Comparison of ENCODE assay signal across 10 cellular contexts in the genomic region with DNA sequence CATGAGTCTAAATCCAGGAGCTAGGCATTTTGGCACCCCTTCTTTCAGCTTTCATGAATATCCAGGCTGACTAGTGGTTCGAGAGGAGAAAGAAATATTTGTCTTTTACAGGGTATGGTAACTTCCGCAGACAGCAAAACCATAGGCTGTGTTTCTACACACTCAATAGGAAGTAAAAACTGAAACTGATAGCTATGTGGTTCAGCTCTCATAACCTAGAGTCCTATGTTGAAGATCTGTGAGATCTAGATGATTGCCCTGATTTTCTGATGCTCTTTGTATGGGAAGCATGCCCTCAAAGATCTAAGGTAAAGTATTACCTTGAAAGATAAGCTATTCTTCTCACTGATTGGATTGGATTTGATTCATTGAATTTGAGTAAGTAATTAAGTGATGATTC.
DNase-seq lines count a peak whose midpoint lies in the region; ATAC-seq and TF ChIP-seq lines count a peak whose summit lies in the region.
"Had no signal": no experiment of that assay in that cellular context is flagged by ENCODE, and none has a peak within 500 bp of the region (broad histone marks: within the 10 kb centered on the region; RNA-seq: fewer than 3 reads in every experiment).

No MANE protein-coding gene starts in this region.

- DNase-seq in GM10266 (ENCODE audit: extremely low spot score) (peak; percentile 55), GM19240 (ENCODE audit: insufficient read length, low spot score) (peak; percentile 59), HuH-7 (ENCODE audit: low spot score) (no peak), NCI-H1436 (lab: John Stamatoyannopoulos, UW) (no peak), NCI-H1694 treated with DMSO at 0.1 percent for 48 hours (lab: John Stamatoyannopoulos, UW) (no peak)
- no peak for DNase-seq in T-helper 2 cell treated with Interferon-gamma antibody and Interleukin-4, amounts not matched to agents 5 μg/mL and 100 μg/mL, for 36 hours (ENCODE audit: low spot score)
- DNase-seq: T1000 had no signal

- no peak for TF ChIP-seq EP300 in gastroesophageal sphincter (IDR thresholded peaks at IDR 0.05)

- H3K36me3 Mint-ChIP-seq in T-helper 2 cell treated with Interferon-gamma antibody and Interleukin-4, amounts not matched to agents 5 μg/mL and 100 μg/mL, for 36 hours (ENCODE audit: low read depth) = peaks cover 5% of the 10 kb centered on the region

- peaks cover 20% of the 10 kb centered on the region for H3K4me1 Mint-ChIP-seq in T-helper 2 cell treated with Interferon-gamma antibody and Interleukin-4, amounts not matched to agents 5 μg/mL and 100 μg/mL, for 36 hours (ENCODE audit: low read depth)

- no peaks in the 10 kb centered on the region for H3K27me3 ChIP-seq in gastroesophageal sphincter

- WGBS in gastroesophageal sphincter (ENCODE audit: low coverage in 1 of 2), 2 donors = 33 to 40% methylated on average over 2 of the region's 2 CpGs

- H3K27ac ChIP-seq in gastroesophageal sphincter = no peak overlapping the region

- no peaks in the 10 kb centered on the region for H3K36me3 ChIP-seq in gastroesophageal sphincter

- H3K4me1 ChIP-seq in gastroesophageal sphincter = peaks cover 3 to 50% (median 13%) of the 10 kb centered on the region in 3 donors

- peak overlapping the region; percentile 55 for H3K4me3 Mint-ChIP-seq in T-helper 2 cell treated with Interferon-gamma antibody and Interleukin-4, amounts not matched to agents 5 μg/mL and 100 μg/mL, for 36 hours
- H3K4me3 Mint-ChIP-seq: brain had no signal

- no peak for TF ChIP-seq POLR2A in gastroesophageal sphincter (IDR thresholded peaks at IDR 0.05)

- TF ChIP-seq CTCF in GM10266 (IDR thresholded peaks at IDR 0.05; ENCODE audit: control insufficient read depth, insufficient read depth, low read depth, missing control alignments) = no peak
- TF ChIP-seq CTCF in gastroesophageal sphincter (IDR thresholded peaks at IDR 0.05) = no peak

- peak; percentile 81 for ATAC-seq in HG02970 (IDR thresholded peaks at IDR 0.05; ENCODE audit: low FRiP score, unreplicated experiment)
- no peak for ATAC-seq in gastroesophageal sphincter

- peaks cover 69% of the 10 kb centered on the region for H3K27me3 Mint-ChIP-seq in T-helper 2 cell treated with Interferon-gamma antibody and Interleukin-4, amounts not matched to agents 5 μg/mL and 100 μg/mL, for 36 hours (ENCODE audit: low read depth)
- H3K27me3 Mint-ChIP-seq: brain had no signal

- peaks cover 4% of the 10 kb centered on the region for H3K9me3 Mint-ChIP-seq in T-helper 2 cell treated with Interferon-gamma antibody and Interleukin-4, amounts not matched to agents 5 μg/mL and 100 μg/mL, for 36 hours
- H3K9me3 Mint-ChIP-seq: brain had no signal

- H3K27ac Mint-ChIP-seq in T-helper 2 cell treated with Interferon-gamma antibody and Interleukin-4, amounts not matched to agents 5 μg/mL and 100 μg/mL, for 36 hours = peak overlapping the region; percentile 68
- H3K27ac Mint-ChIP-seq: brain had no signal

- H3K4me3 ChIP-seq in gastroesophageal sphincter = no peak overlapping the region

- no peaks in the 10 kb centered on the region for H3K9me3 ChIP-seq in gastroesophageal sphincter

Comparison
In these comparisons a context has a peak if more than half of its experiments do, and no peak if none do; other contexts are left out.
1. DNase-seq: peak in GM10266 (single experiment) and GM19240 (single experiment); none in T-helper 2 cell treated with Interferon-gamma antibody and Interleukin-4, amounts not matched to agents 5 μg/mL and 100 μg/mL, for 36 hours (single experiment), HuH-7 (single experiment), NCI-H1436 (single experiment) and NCI-H1694 treated with DMSO at 0.1 percent for 48 hours (single experiment).